In genomic region chr7:128387663-128388485, GRCh38 we compare ENCODE assay signal across 8 cellular contexts. TPM values are rescaled to one million over a fixed set of nuclear protein-coding genes. Genes with fewer than 3 reads are reported as not detected.
A peak's percentile ranks its signal among the peaks of the same experiment; 100 is the strongest.
DNase-seq lines count a peak whose midpoint lies in the region; ATAC-seq lines count a peak whose summit lies in the region.

No MANE protein-coding gene starts in this region.

- no peak overlapping the region for H3K23ac ChIP-seq in mesenchymal stem cell (ENCODE audit: low read length in 2 of 2)

- no peak overlapping the region for H4K91ac ChIP-seq in mesenchymal stem cell (ENCODE audit: low read length)

- H3K4me2 ChIP-seq in mesenchymal stem cell (ENCODE audit: low read length, poor library complexity, severe bottlenecking): no peak overlapping the region

- ATAC-seq in HG03045 (IDR thresholded peaks at IDR 0.05; ENCODE audit: unreplicated experiment): peak; percentile 54

- peaks cover 4 to 17% of the 10 kb centered on the region in 2 experiments for H3K36me3 ChIP-seq in mesenchymal stem cell (ENCODE audit: control insufficient read depth in 1 of 2, insufficient read depth in 2 of 2, low read depth in 1 of 2, low read length in 2 of 2)

- no peak overlapping the region for H2AK5ac ChIP-seq in mesenchymal stem cell (ENCODE audit: low read length, severe bottlenecking)

- no peak overlapping the region for H3K4ac ChIP-seq in mesenchymal stem cell (ENCODE audit: low read depth in 1 of 2, low read length in 2 of 2)

- H2BK5ac ChIP-seq in mesenchymal stem cell (ENCODE audit: low read depth, low read length, poor library complexity, severe bottlenecking): no peak overlapping the region

- H3K9ac ChIP-seq in mesenchymal stem cell (ENCODE audit: low read length): peak overlapping the region; percentile 29

- H2BK12ac ChIP-seq in mesenchymal stem cell (ENCODE audit: low read length in 2 of 2): no peak overlapping the region

- H2BK15ac ChIP-seq in mesenchymal stem cell (ENCODE audit: low read depth, poor library complexity, severe bottlenecking): no peak overlapping the region

- H3K27ac ChIP-seq in mesenchymal stem cell (ENCODE audit: low read length, poor library complexity, severe bottlenecking): no peak overlapping the region

- no peak overlapping the region for H4K8ac ChIP-seq in mesenchymal stem cell (ENCODE audit: low read length)

- H3K9me3 ChIP-seq in mesenchymal stem cell (ENCODE audit: control insufficient read depth, low read length): no peaks in the 10 kb centered on the region

- DNase-seq in SIG-M5 treated with dmso at 0.1 percent for 504 hours (lab: John Stamatoyannopoulos, UW; ENCODE audit: unreplicated experiment): peak; percentile 57
- no peak for DNase-seq in SIG-M5 (lab: John Stamatoyannopoulos, UW)
- peak; percentile 74 to 90 for DNase-seq in NCI-H446 (lab: John Stamatoyannopoulos, UW)
- DNase-seq in activated CD4-positive, alpha-beta T cell treated with anti-CD3 and anti-CD28 coated beads, Interleukin-2, amount 50 U/mL, for 48 hours: peak; percentile 79 to 80
- peak; percentile 54 for DNase-seq in effector CD4-positive, alpha-beta T cell
- DNase-seq in mesenchymal stem cell: peak; percentile 72
- DNase-seq in stimulated activated CD8-positive, alpha-beta memory T cell treated with anti-CD3 and anti-CD28 coated beads, Interleukin-2, amount 100 ng/mL, for 48 hours (ENCODE audit: low read depth in 2 of 2): peak; percentile 57 to 60

- H3K4me3 ChIP-seq in mesenchymal stem cell (ENCODE audit: insufficient read depth in 1 of 2, low read depth in 1 of 2, low read length in 2 of 2): no peak overlapping the region

- no peak overlapping the region for H3K18ac ChIP-seq in mesenchymal stem cell (ENCODE audit: low read depth in 1 of 2, low read length in 2 of 2)

- WGBS in mesenchymal stem cell: 4% methylated on average over 13 of the region's 17 CpGs

- no peak overlapping the region for H2BK120ac ChIP-seq in mesenchymal stem cell (ENCODE audit: low read depth, low read length)

- peaks cover 24 to 25% of the 10 kb centered on the region in 2 experiments for H3K27me3 ChIP-seq in mesenchymal stem cell (ENCODE audit: control insufficient read depth in 1 of 2, insufficient read depth in 1 of 2, low read length in 2 of 2)

- H3K4me1 ChIP-seq in mesenchymal stem cell (ENCODE audit: control insufficient read depth, insufficient read depth, low read depth, low read length): peaks cover 8% of the 10 kb centered on the region

- H2AFZ ChIP-seq in mesenchymal stem cell (ENCODE audit: low read depth, low read length): no peak overlapping the region

- H3K79me1 ChIP-seq in mesenchymal stem cell (replicated peaks; ENCODE audit: low read length, poor library complexity, severe bottlenecking): no peaks in the 10 kb centered on the region

- H3K14ac ChIP-seq in mesenchymal stem cell (ENCODE audit: low read length in 2 of 2): no peak overlapping the region

RNA-seq across cellular contexts. Expression of gene IMPDH1, which starts 21.9 kb away (rescaled TPM):
- 51.2 TPM for polyA plus RNA-seq in mesenchymal stem cell (2013, experiment 1 of 2)
- 51.6 TPM for polyA plus RNA-seq in mesenchymal stem cell (2013, experiment 2 of 2)

RNA-seq across cellular contexts. Expression of gene PRRT4, which starts 26.4 kb away (rescaled TPM):
- polyA plus RNA-seq in mesenchymal stem cell (2013, experiment 1 of 2): 0.07 TPM
- polyA plus RNA-seq in mesenchymal stem cell (2013, experiment 2 of 2): 0.11 TPM

RNA-seq across cellular contexts. Expression of gene RBM28, which starts 44.2 kb away (rescaled TPM):
- 19.5 TPM for polyA plus RNA-seq in mesenchymal stem cell (2013, experiment 1 of 2)
- polyA plus RNA-seq in mesenchymal stem cell (2013, experiment 2 of 2): 17.7 TPM
